ENCODE assay signal across 8 cellular contexts in the genomic region with DNA sequence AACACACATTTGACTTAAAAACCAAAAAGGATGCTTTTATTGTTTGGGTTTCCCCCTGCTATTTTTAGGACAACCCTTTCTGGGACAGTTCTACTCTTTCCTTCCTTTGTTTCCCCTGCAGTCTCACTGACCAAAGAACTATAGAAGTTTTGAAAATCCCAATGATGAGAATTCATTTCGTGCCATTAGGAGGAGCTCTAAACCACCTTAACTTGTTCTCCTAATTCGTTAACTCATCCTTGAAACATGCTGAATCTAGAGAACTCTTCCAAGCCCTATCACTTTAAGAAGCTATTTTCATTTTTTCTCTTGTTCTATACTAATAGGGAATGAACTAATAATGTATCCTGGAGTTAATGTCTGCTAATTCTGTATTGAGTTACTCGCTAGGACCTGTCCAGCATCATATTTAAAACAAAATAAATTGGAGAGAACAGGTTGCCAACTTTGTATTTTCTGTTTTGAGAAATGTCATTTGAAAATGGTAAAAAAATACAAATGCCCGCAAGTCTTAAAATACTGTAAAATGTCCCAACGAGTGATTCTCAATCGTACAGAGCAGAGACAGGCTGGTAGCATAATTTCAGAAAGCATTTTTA.
DNase-seq lines count a peak whose midpoint lies in the region; ATAC-seq, FAIRE-seq and TF ChIP-seq lines count a peak whose summit lies in the region.

No MANE protein-coding gene starts in this region.

- intact Hi-C loops in Panc1 (cut with micrococcal nuclease; ENCODE audit: unreplicated experiment), result loop anchor here (5.0 kb wide), 1 partner anchor 285 kb away; no protein-coding TSS in a partner anchor

- H3K27me3 ChIP-seq in Panc1 (ENCODE audit: control insufficient read depth, insufficient read depth, low read length), result no peaks in the 10 kb centered on the region

- H3K36me3 Mint-ChIP-seq in mesothelial cell of epicardium, result peaks cover 3% of the 10 kb centered on the region

- H3K4me1 Mint-ChIP-seq in mesothelial cell of epicardium, result peaks cover 2% of the 10 kb centered on the region

- H3K4me3 ChIP-seq in HFF-Myc (replicated peaks; ENCODE audit: low read depth, low read length) (no peak overlapping the region), Panc1 (ENCODE audit: low read depth in 2 of 2, low read length in 2 of 2) (no peak overlapping the region)

- POLR2A ChIA-PET in Panc1 (lab: Charles Lee), result no interaction called here

- no peaks in the 10 kb centered on the region for H3K9me3 Mint-ChIP-seq in mesothelial cell of epicardium

- H3K4me1 ChIP-seq in Panc1 (ENCODE audit: control insufficient read depth, insufficient read depth, low read length), result no peaks in the 10 kb centered on the region

- H3K36me3 ChIP-seq in Panc1 (ENCODE audit: control insufficient read depth, insufficient read depth, low read length), result peaks cover 16% of the 10 kb centered on the region

- H3K27ac ChIP-seq in Panc1 (ENCODE audit: low read length), result no peak overlapping the region

- H3K27me3 Mint-ChIP-seq in mesothelial cell of epicardium (ENCODE audit: low read depth), result no peaks in the 10 kb centered on the region

- in situ Hi-C loops in Panc1 (cut with HindIII; ENCODE audit: low pct_unique_long_range_greater_than_20kb, low sequenced_read_pairs), result no loop called here

- no peak overlapping the region for H3K27ac Mint-ChIP-seq in mesothelial cell of epicardium

- no peaks in the 10 kb centered on the region for H3K9me3 ChIP-seq in Panc1 (ENCODE audit: control insufficient read depth, insufficient read depth, low read depth, low read length)

- TF ChIP-seq CTCF in D721Med (IDR thresholded peaks at IDR 0.05; ENCODE audit: insufficient read depth, missing control alignments) (peak; percentile 72), HFF-Myc (IDR thresholded peaks at IDR 0.05; ENCODE audit: low read depth, low read length, missing control alignments) (peak; percentile 48), Panc1 (IDR thresholded peaks at IDR 0.05) (peak; percentile 68; the same call in 1 of the 2 replicates), mesothelial cell of epicardium (IDR thresholded peaks at IDR 0.05; ENCODE audit: unreplicated experiment) (peak; percentile 42)

- DNase-seq in D721Med (ENCODE audit: insufficient read length, low spot score) (no peak), HFF-Myc (ENCODE audit: extremely low read depth, low read depth) (no peak), Panc1 (ENCODE audit: low read depth, low spot score) (peak; percentile 36), mesothelial cell of epicardium (ENCODE audit: low spot score in 2 of 2, unreplicated experiment in 2 of 2) (no peak)
- no peak for DNase-seq in stimulated activated CD8-positive, alpha-beta memory T cell treated with anti-CD3 and anti-CD28 coated beads, Interleukin-4, amount 100 ng/mL, for 48 hours
- DNase-seq in stimulated activated CD4-positive, alpha-beta T cell treated with anti-CD3 and anti-CD28 coated beads, Interleukin-2, amount 100 ng/mL, for 48 hours, result no peak

- CTCF ChIA-PET in Panc1 (lab: Charles Lee), result interaction anchor here (0.6 to 1.4 kb wide), 5 partner anchors 18 to 368 kb away, joined by 3 to 4 read pairs (median 3); no protein-coding TSS in a partner anchor

- BruUV-seq in Panc1 (replicated peaks; lab: Mats Ljungman, UMichigan), result no TSS peak

- ATAC-seq in Panc1 (no peak), HG03469 (IDR thresholded peaks at IDR 0.05; ENCODE audit: unreplicated experiment) (no peak)

- FAIRE-seq in D721Med (lab: Jason Lieb, UNC) (peak; percentile 89), endometrium (lab: Jason Lieb, UNC) (peak; percentile 92)

- H3K4me3 Mint-ChIP-seq in mesothelial cell of epicardium, result no peak overlapping the region
